ENCODE assay signal across 1 cellular context in the genomic region with DNA sequence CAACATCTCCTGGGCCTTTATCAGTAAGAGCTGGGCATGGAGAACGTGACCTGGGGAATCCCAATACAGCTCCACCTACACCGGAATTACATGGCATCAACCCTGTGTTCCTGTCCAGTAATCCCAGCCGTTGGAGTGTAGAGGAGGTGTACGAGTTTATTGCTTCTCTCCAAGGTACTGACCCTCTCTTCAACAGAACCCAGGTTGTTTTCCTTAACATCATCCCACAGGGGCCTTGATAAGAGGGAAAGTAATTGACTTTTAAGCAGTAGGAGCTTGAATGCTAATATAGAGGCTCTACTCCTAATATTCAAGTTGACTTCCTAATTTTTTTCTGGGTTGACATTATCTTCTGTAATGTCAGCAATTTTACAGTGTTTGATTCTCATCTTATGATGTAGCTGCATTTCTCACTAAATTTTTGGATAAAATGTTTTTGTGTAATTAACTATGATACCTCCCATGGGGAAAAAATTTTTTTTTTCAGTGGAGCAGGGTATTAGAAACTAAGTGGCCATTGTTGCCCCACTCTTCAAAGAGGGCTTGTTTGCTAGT. TPM values are rescaled to one million over a fixed set of nuclear protein-coding genes. Genes with fewer than 3 reads are reported as not detected.
"Had no signal": no experiment of that assay in that cellular context is flagged by ENCODE, and none has a peak within 500 bp of the region (broad histone marks: within the 10 kb centered on the region; RNA-seq: fewer than 3 reads in every experiment).

No MANE protein-coding gene starts in this region.

RNA-seq across cellular contexts. Expression of a gene that starts 51.4 kb away (rescaled TPM):
- total RNA-seq: HT-29 had no signal
